ENCODE assay signal across 28 cellular contexts in genomic region chr4:65651031-65651430, GRCh38.
"Had no signal": no experiment of that assay in that cellular context is flagged by ENCODE, and none has a peak within 500 bp of the region (broad histone marks: within the 10 kb centered on the region; RNA-seq: fewer than 3 reads in every experiment).

No MANE protein-coding gene starts in this region.

- ATAC-seq: mucosa of descending colon; natural killer cell treated with Interleukin-12 subunit alpha and Interleukin-12 subunit beta and Interleukin-15 and Interleukin-18, amount 100 ng/mL, for 72 hours; pancreas; sciatic nerve; stimulated activated effector memory CD8-positive, alpha-beta T cell treated with anti-CD3 and anti-CD28 coated beads, Interleukin-12 subunit alpha, Interleukin-12 subunit beta, amount 100 ng/mL, for 72 hours; T-helper 17 cell had no signal

- H3K4me3 ChIP-seq: breast epithelium, hepatocyte, left ventricle myocardium inferior, lung, mucosa of descending colon, pancreas, prostate gland, skin epidermis, thoracic aorta had no signal

- H3K4me2 ChIP-seq: hepatocyte had no signal

- FAIRE-seq: colon, endometrium, frontal cortex, pancreas, urothelium cell line had no signal

- H3K9me3 ChIP-seq: breast epithelium, left ventricle myocardium inferior, mucosa of descending colon, neutrophil, pancreas, prostate gland, thoracic aorta had no signal

- H3K4me1 ChIP-seq: breast epithelium, left ventricle myocardium inferior, pancreas, prostate gland had no signal

- H3K27ac ChIP-seq: breast epithelium, hepatocyte, left ventricle myocardium inferior, neutrophil, pancreas, prostate gland, skin epidermis, thoracic aorta had no signal

- DNase-seq: activated B cell treated with CpG ODN at 0.5 μM for 24 hours; activated effector memory CD4-positive, alpha-beta T cell treated with Interleukin-2 at 50 U/mL for 16 hours; activated naive CD4-positive, alpha-beta T cell treated with Interleukin-2 at 50 U/mL for 16 hours; anterior cingulate cortex; dermis blood vessel endothelial cell; effector CD8-positive, alpha-beta T cell; islet precursor cell; left ventricle myocardium inferior; mucosa of descending colon; pancreas; retina; stimulated activated CD4-positive, alpha-beta T cell treated with anti-CD3 and anti-CD28 coated beads, Interleukin-12 subunit alpha, Interleukin-12 subunit beta, amount 100 ng/mL, for 4 hours; stimulated activated CD4-positive, alpha-beta T cell treated with anti-CD3 and anti-CD28 coated beads, Interleukin-4, amount 100 ng/mL, for 1 hour; T-helper 17 cell had no signal
